ENCODE assay signal across 17 cellular contexts in genomic region chr20:23244916-23245552, GRCh38.
DNase-seq lines count a peak whose midpoint lies in the region; ATAC-seq and TF ChIP-seq lines count a peak whose summit lies in the region.
"Had no signal": no experiment of that assay in that cellular context is flagged by ENCODE, and none has a peak within 500 bp of the region (broad histone marks: within the 10 kb centered on the region; RNA-seq: fewer than 3 reads in every experiment).

No MANE protein-coding gene starts in this region.

- H3K4me3 ChIP-seq in BLaER1 treated with 17β-estradiol and CSF1 and Interleukin-3, amounts not matched to agents 10 nM and 100 nM: no peak overlapping the region
- H3K4me3 ChIP-seq in stomach: no peak overlapping the region
- H3K4me3 ChIP-seq: lung, skin epidermis had no signal

- H3K4me1 Mint-ChIP-seq in activated naive CD8-positive, alpha-beta T cell treated with anti-CD3 and anti-CD28 coated beads for 36 hours: no peaks in the 10 kb centered on the region
- H3K4me1 Mint-ChIP-seq: activated CD4-positive, alpha-beta T cell treated with anti-CD3 and anti-CD28 coated beads for 36 hours; activated naive CD8-positive, alpha-beta T cell treated with anti-CD3 and anti-CD28 coated beads, Interleukin-2, amount 10 ng/mL, durations not matched to agents 7 days and 5 days had no signal

- H3K4me1 ChIP-seq in BLaER1 treated with 17β-estradiol and CSF1 and Interleukin-3, amounts not matched to agents 10 nM and 100 nM: peaks cover 31 to 62% (median 40%) of the 10 kb centered on the region in 10 experiments
- H3K4me1 ChIP-seq in stomach: peaks cover 0 to 19% (median 6%) of the 10 kb centered on the region in 4 donors

- no peaks in the 10 kb centered on the region for H3K36me3 ChIP-seq in BLaER1 treated with 17β-estradiol and CSF1 and Interleukin-3, amounts not matched to agents 10 nM and 100 nM
- H3K36me3 ChIP-seq in stomach: no peaks in the 10 kb centered on the region

- ATAC-seq in HG03139 (IDR thresholded peaks at IDR 0.05; ENCODE audit: unreplicated experiment) (peak; percentile 12), esophagus mucosa (peak; percentile 18), HG03565 (IDR thresholded peaks at IDR 0.05; ENCODE audit: unreplicated experiment) (no peak)

- H3K36me3 Mint-ChIP-seq in activated naive CD8-positive, alpha-beta T cell treated with anti-CD3 and anti-CD28 coated beads for 36 hours: no peaks in the 10 kb centered on the region
- H3K36me3 Mint-ChIP-seq: activated naive CD8-positive, alpha-beta T cell treated with anti-CD3 and anti-CD28 coated beads, Interleukin-2, amount 10 ng/mL, durations not matched to agents 7 days and 5 days; type B pancreatic cell had no signal

- H3K9me3 ChIP-seq in BLaER1 treated with 17β-estradiol and CSF1 and Interleukin-3, amounts not matched to agents 10 nM and 100 nM (replicated peaks in 1 of 11): peaks cover 0 to 10% (median 0%) of the 10 kb centered on the region in 11 experiments; a peak in 7 of 22 replicates
- H3K9me3 ChIP-seq in stomach: no peaks in the 10 kb centered on the region

- DNase-seq in stomach (no peak), NCI-H524 (lab: John Stamatoyannopoulos, UW) (no peak)
- DNase-seq in activated naive CD8-positive, alpha-beta T cell treated with anti-CD3 and anti-CD28 coated beads for 36 hours: no peak
- DNase-seq: CD4-positive, alpha-beta T cell; DMS 273 treated with DMSO at 0.1 percent for 48 hours; effector CD4-positive, alpha-beta T cell; NCI-H1694; stimulated activated naive CD4-positive, alpha-beta T cell had no signal

- H3K27me3 ChIP-seq in BLaER1 treated with 17β-estradiol and CSF1 and Interleukin-3, amounts not matched to agents 10 nM and 100 nM: no peaks in the 10 kb centered on the region
- H3K27me3 ChIP-seq in stomach: peaks cover 0 to 5% (median 0%) of the 10 kb centered on the region in 3 donors

- H3K27me3 Mint-ChIP-seq in activated naive CD8-positive, alpha-beta T cell treated with anti-CD3 and anti-CD28 coated beads for 36 hours: peaks cover 7% of the 10 kb centered on the region
- H3K27me3 Mint-ChIP-seq: activated naive CD8-positive, alpha-beta T cell treated with anti-CD3 and anti-CD28 coated beads, Interleukin-2, amount 10 ng/mL, durations not matched to agents 7 days and 5 days had no signal

- no peak overlapping the region for H3K27ac Mint-ChIP-seq in activated naive CD8-positive, alpha-beta T cell treated with anti-CD3 and anti-CD28 coated beads for 36 hours
- H3K27ac Mint-ChIP-seq: activated CD4-positive, alpha-beta T cell treated with anti-CD3 and anti-CD28 coated beads for 36 hours; activated naive CD8-positive, alpha-beta T cell treated with anti-CD3 and anti-CD28 coated beads, Interleukin-2, amount 10 ng/mL, durations not matched to agents 7 days and 5 days; CD4-positive, alpha-beta T cell; type B pancreatic cell had no signal

- no peak for TF ChIP-seq POLR2A in stomach (IDR thresholded peaks at IDR 0.05)

- no peaks in the 10 kb centered on the region for H3K9me3 Mint-ChIP-seq in activated naive CD8-positive, alpha-beta T cell treated with anti-CD3 and anti-CD28 coated beads for 36 hours
- H3K9me3 Mint-ChIP-seq: activated naive CD8-positive, alpha-beta T cell treated with anti-CD3 and anti-CD28 coated beads, Interleukin-2, amount 10 ng/mL, durations not matched to agents 7 days and 5 days; CD4-positive, alpha-beta T cell; type B pancreatic cell had no signal

- 80 to 89% (median 83%) methylated on average over 12 to 13 of the region's 13 CpGs for WGBS in stomach, 5 donors

- peak overlapping the region; percentile 82 to 94 (median 89); a peak in 20 of 22 replicates for H3K4me2 ChIP-seq in BLaER1 treated with 17β-estradiol and CSF1 and Interleukin-3, amounts not matched to agents 10 nM and 100 nM

- no peak overlapping the region for H3K4me3 Mint-ChIP-seq in activated naive CD8-positive, alpha-beta T cell treated with anti-CD3 and anti-CD28 coated beads for 36 hours
- H3K4me3 Mint-ChIP-seq: activated CD4-positive, alpha-beta T cell treated with anti-CD3 and anti-CD28 coated beads for 36 hours; activated naive CD8-positive, alpha-beta T cell treated with anti-CD3 and anti-CD28 coated beads, Interleukin-2, amount 10 ng/mL, durations not matched to agents 7 days and 5 days; CD4-positive, alpha-beta T cell; type B pancreatic cell had no signal

- peak overlapping the region in 6 of 11 experiments; percentile 11 to 84 (median 44); a peak in 6 of 22 replicates for H3K27ac ChIP-seq in BLaER1 treated with 17β-estradiol and CSF1 and Interleukin-3, amounts not matched to agents 10 nM and 100 nM
- H3K27ac ChIP-seq in stomach: peak overlapping the region; percentile 18 to 76 (median 57)

- intact Hi-C loops in stomach (cut with DNase I; ENCODE audit: low total_unique reads): no loop called here

- no peak for TF ChIP-seq EP300 in stomach (IDR thresholded peaks at IDR 0.05)

- H3K9ac ChIP-seq in BLaER1 treated with 17β-estradiol and CSF1 and Interleukin-3, amounts not matched to agents 10 nM and 100 nM: no peak overlapping the region

- TF ChIP-seq CTCF in stomach (IDR thresholded peaks at IDR 0.05): no peak

- H4K20me1 ChIP-seq in BLaER1 treated with 17β-estradiol and CSF1 and Interleukin-3, amounts not matched to agents 10 nM and 100 nM: no peaks in the 10 kb centered on the region
